ENCODE assay signal across 8 cellular contexts in genomic region chr5:38666668-38667498, GRCh38.
DNase-seq lines count a peak whose midpoint lies in the region; ATAC-seq, FAIRE-seq and TF ChIP-seq lines count a peak whose summit lies in the region.

No MANE protein-coding gene starts in this region.

- H3K27ac ChIP-seq in K562 (ENCODE audit: extremely low read depth, low read depth, low read length): no peak overlapping the region

- intact Hi-C loops in K562 (cut with micrococcal nuclease): loop anchor here (1.0 to 5.0 kb wide), 5 partner anchors 114 to 455 kb away; no protein-coding TSS in a partner anchor

- H3K4me1 ChIP-seq in K562 (replicated peaks in 1 of 2; ENCODE audit: control insufficient read depth in 2 of 2, insufficient read depth in 2 of 2, low read length in 2 of 2): no peaks in the 10 kb centered on the region

- no peak overlapping the region for H3K4me3 ChIP-seq in K562

- BruUV-seq in K562 (replicated peaks; lab: Mats Ljungman, UMichigan): no TSS peak

- 1% methylated on average over 5 of the region's 5 CpGs for whole genome bisulfite sequencing in K562 (ENCODE audit: insufficient coverage, low coverage, missing lambda C conversion rate)

- H3K79me2 ChIP-seq in K562 (ENCODE audit: control insufficient read depth, insufficient read depth, low read length): no peaks in the 10 kb centered on the region

- H3K4me2 ChIP-seq in K562 (ENCODE audit: insufficient read depth, low read length): no peak overlapping the region

- POLR2A ChIA-PET in K562 (lab: Yijun Ruan, JAX): interaction anchor here (1.2 kb wide), 1 partner anchor 225 kb away, joined by 5 read pairs; no protein-coding TSS in a partner anchor

- FAIRE-seq in K562 (lab: Jason Lieb, UNC): peak; percentile 82
- no peak for FAIRE-seq in GM19239 (lab: Jason Lieb, UNC)

- TF ChIP-seq CTCF in K562 (IDR thresholded peaks at IDR 0.05 in 2 of 3, conservative IDR thresholded peaks at IDR 0.05 in 1 of 3; ENCODE audit: insufficient read depth in 2 of 3, low read depth in 1 of 3, low read length in 3 of 3): peak; percentile 79 to 82 (median 80)

- in situ Hi-C loops in K562 (cut with MboI): no loop called here

- H4K20me1 ChIP-seq in K562 (replicated peaks; ENCODE audit: control insufficient read depth, insufficient read depth, low read length): no peaks in the 10 kb centered on the region

- peak; percentile 55 for DNase-seq in AG08395 (ENCODE audit: low spot score)
- peak; percentile 57 to 64 (median 58) for DNase-seq in K562 (ENCODE audit: extremely low read depth in 1 of 4, low spot score in 3 of 4)
- peak; percentile 48 for DNase-seq in left kidney (ENCODE audit: low read depth, low spot score)
- no peak for DNase-seq in GM19239 (ENCODE audit: insufficient read length, low spot score)

- no peaks in the 10 kb centered on the region for H3K36me3 ChIP-seq in K562 (ENCODE audit: control insufficient read depth, insufficient read depth, low read length)

- H2AFZ ChIP-seq in K562 (ENCODE audit: low read depth, low read length): no peak overlapping the region

- H3K27me3 ChIP-seq in K562 (ENCODE audit: control insufficient read depth in 2 of 2, insufficient read depth in 2 of 2, low read length in 2 of 2): 0 out of 5 replicates have a peak, but pooled peaks cover 0 to 6% of the 10 kb centered on the region in 2 experiments

- CTCF ChIA-PET in K562 (lab: Yijun Ruan, JAX; ENCODE audit: low intra/inter-chr PET ratio): interaction anchor here (0.6 to 2.2 kb wide), 6 partner anchors 116 to 458 kb away, joined by 3 to 14 read pairs (median 4); no protein-coding TSS in a partner anchor

- no peaks in the 10 kb centered on the region for H3K9me3 ChIP-seq in K562 (replicated peaks; ENCODE audit: control insufficient read depth, insufficient read depth, low read depth, low read length)

- no peak for TF ChIP-seq POLR2A in K562 (conservative IDR thresholded peaks at IDR 0.05)

- no peak for TF ChIP-seq EP300 in K562 (IDR thresholded peaks at IDR 0.05; ENCODE audit: low read length)

- peak; percentile 86 to 89 for TF ChIP-seq RAD21 in K562 (CRISPR knock-in tag; conservative IDR thresholded peaks at IDR 0.05 in 1 of 2, IDR thresholded peaks at IDR 0.05 in 1 of 2)

- ATAC-seq in HG02759 (IDR thresholded peaks at IDR 0.05; ENCODE audit: unreplicated experiment): peak; percentile 52
- ATAC-seq in K562: peak; percentile 97
- ATAC-seq in HG03442 (IDR thresholded peaks at IDR 0.05; ENCODE audit: unreplicated experiment): no peak
- no peak for ATAC-seq in GM21367 (IDR thresholded peaks at IDR 0.05; ENCODE audit: unreplicated experiment)
- no peak for ATAC-seq in HG03095 (IDR thresholded peaks at IDR 0.05; ENCODE audit: unreplicated experiment)

- no peaks in the 10 kb centered on the region for H3K9me1 ChIP-seq in K562 (ENCODE audit: control insufficient read depth, insufficient read depth, low read length)

- no peak overlapping the region for H3K9ac ChIP-seq in K562 (ENCODE audit: insufficient read depth in 1 of 2, low read depth in 2 of 2, low read length in 2 of 2)

TF ChIP-seq in K562, 482 proteins besides CTCF, POLR2A, EP300 and RAD21:
- TF ChIP-seq MAZ (CRISPR knock-in tag; conservative IDR thresholded peaks at IDR 0.05 in 1 of 2, IDR thresholded peaks at IDR 0.05 in 1 of 2) (peak in 1 of 2 experiments; percentile 63; a peak in 2 of 4 replicates), TEAD4 (IDR thresholded peaks at IDR 0.05; ENCODE audit: low read length) (0 out of 2 replicates have a peak, but pooled peaks have one; percentile 6), TEAD4 (CRISPR knock-in tag; IDR thresholded peaks at IDR 0.05; ENCODE audit: borderline replicate concordance) (no peak), DEAF1 (CRISPR knock-in tag; IDR thresholded peaks at IDR 0.05) (peak; percentile 72), CREM (IDR thresholded peaks at IDR 0.05; ENCODE audit: low read depth) (0 out of 2 replicates have a peak, but pooled peaks have one; percentile 6), STAG1 (CRISPR knock-in tag; IDR thresholded peaks at IDR 0.05; ENCODE audit: borderline replicate concordance) (peak; percentile 12; the same call in 1 of the 2 replicates), HDAC1 (IDR thresholded peaks at IDR 0.05) (no peak), ARID2 (IDR thresholded peaks at IDR 0.05) (peak; percentile 38; the same call in 1 of the 2 replicates), SMC3 (conservative IDR thresholded peaks at IDR 0.05; ENCODE audit: insufficient read depth, low read depth, low read length) (peak; percentile 89), TBL1XR1 (IDR thresholded peaks at IDR 0.05; ENCODE audit: low read length in 2 of 2) (no peak), XRCC4 (IDR thresholded peaks at IDR 0.05; ENCODE audit: extremely low read depth, insufficient read depth, insufficient read length) (no peak), GATA2 (CRISPR knock-in tag; IDR thresholded peaks at IDR 0.05) (peak; percentile 84), ZNF217 (CRISPR knock-in tag; IDR thresholded peaks at IDR 0.05) (no peak), ZNF512 (tag; IDR thresholded peaks at IDR 0.05) (no peak), CC2D1A (IDR thresholded peaks at IDR 0.05) (peak; percentile 37; the same call in 1 of the 2 replicates), ESRRA (IDR thresholded peaks at IDR 0.05; ENCODE audit: borderline replicate concordance, low read depth) (peak; percentile 14; the same call in 1 of the 2 replicates), E2F6 (IDR thresholded peaks at IDR 0.05; ENCODE audit: borderline replicate concordance in 1 of 2, extremely low read depth in 1 of 2, insufficient read depth in 1 of 2, insufficient read length in 1 of 2, low read depth in 1 of 2, low read length in 1 of 2, poor library complexity in 1 of 2, severe bottlenecking in 1 of 2) (no peak), SAFB (IDR thresholded peaks at IDR 0.05; ENCODE audit: borderline replicate concordance, low read depth, low read length) (no peak)

Comparison
In these comparisons a context has a peak if more than half of its experiments do, and no peak if none do; other contexts are left out.
1. ATAC-seq: peak in HG02759 (single experiment) and K562 (single experiment); none in HG03442 (single experiment), GM21367 (single experiment) and HG03095 (single experiment).